Comparison of ENCODE assay signal across 8 cellular contexts in genomic region chr1:160708821-160709220, GRCh38. TPM values are rescaled to one million over a fixed set of nuclear protein-coding genes. Genes with fewer than 3 reads are reported as not detected.
DNase-seq lines count a peak whose midpoint lies in the region; ATAC-seq and TF ChIP-seq lines count a peak whose summit lies in the region.

No MANE protein-coding gene starts in this region.

- H3K4me3 Mint-ChIP-seq in WTC11, result no peak overlapping the region

- TF ChIP-seq CTCF in WTC11 (IDR thresholded peaks at IDR 0.05), result no peak

- DNase-seq in activated naive CD4-positive, alpha-beta T cell treated with Interleukin-2 at 50 U/mL for 16 hours, result peak; percentile 35
- no peak for DNase-seq in activated naive CD4-positive, alpha-beta T cell (lab: John Stamatoyannopoulos, UW)
- DNase-seq in activated CD4-positive, alpha-beta T cell treated with anti-CD3 and anti-CD28 coated beads, Interleukin-2, amount 50 U/mL, for 48 hours, result peak; percentile 33 to 43
- peak; percentile 46 for DNase-seq in stimulated activated naive CD8-positive, alpha-beta T cell treated with anti-CD3 and anti-CD28 coated beads, Interleukin-15, Interleukin-2, amounts not matched to agents 100 U/mL and 50 U/mL, for 24 hours
- no peak for DNase-seq in WTC11 (ENCODE audit: low spot score)
- no peak for DNase-seq in NCI-H526 treated with DMSO at 0.1 percent for 48 hours (lab: John Stamatoyannopoulos, UW)
- DNase-seq in T1000 (lab: John Stamatoyannopoulos, UW), result no peak

- no peak overlapping the region for H3K27ac Mint-ChIP-seq in WTC11

- no peaks in the 10 kb centered on the region for H3K27me3 Mint-ChIP-seq in WTC11 (ENCODE audit: low read depth)

- H3K36me3 Mint-ChIP-seq in WTC11, result no peaks in the 10 kb centered on the region

- peaks cover 2% of the 10 kb centered on the region for H3K4me1 Mint-ChIP-seq in WTC11

- POLR2A ChIA-PET in WTC11 (lab: Charles Lee), result no interaction called here

- ATAC-seq in HG02943 (IDR thresholded peaks at IDR 0.05; ENCODE audit: low read depth, unreplicated experiment) (peak; percentile 34), WTC11 (no peak)
- ATAC-seq in stimulated activated naive CD8-positive, alpha-beta T cell treated with anti-CD3 and anti-CD28 coated beads, Interleukin-15, Interleukin-2, amounts not matched to agents 100 U/mL and 50 U/mL, for 24 hours, result peak; percentile 40

- CTCF ChIA-PET in WTC11 (lab: Charles Lee), result no interaction called here

- no peaks in the 10 kb centered on the region for H3K9me3 Mint-ChIP-seq in WTC11

TF ChIP-seq in WTC11, 78 proteins besides CTCF, POLR2A, EP300 and RAD21 (continues in another document):
- TF ChIP-seq NFE2L1 (CRISPR knock-in tag; IDR thresholded peaks at IDR 0.05) (no peak), ZBTB21 (CRISPR knock-in tag; IDR thresholded peaks at IDR 0.05; ENCODE audit: borderline replicate concordance) (no peak), ERG (CRISPR knock-in tag; IDR thresholded peaks at IDR 0.05) (no peak), KAT7 (CRISPR knock-in tag; IDR thresholded peaks at IDR 0.05; ENCODE audit: borderline replicate concordance) (no peak), FOXP4 (CRISPR knock-in tag; IDR thresholded peaks at IDR 0.05) (no peak), ATF6 (CRISPR knock-in tag; IDR thresholded peaks at IDR 0.05) (no peak), ATF2 (CRISPR knock-in tag; IDR thresholded peaks at IDR 0.05; ENCODE audit: borderline replicate concordance, low read depth) (no peak), FOXP1 (CRISPR knock-in tag; IDR thresholded peaks at IDR 0.05; ENCODE audit: borderline replicate concordance) (no peak), GABPB1 (CRISPR knock-in tag; IDR thresholded peaks at IDR 0.05) (no peak), AR (CRISPR knock-in tag; IDR thresholded peaks at IDR 0.05) (no peak), E2F5 (CRISPR knock-in tag; IDR thresholded peaks at IDR 0.05) (no peak), EMX1 (CRISPR knock-in tag; IDR thresholded peaks at IDR 0.05) (no peak), ZNF671 (CRISPR knock-in tag; IDR thresholded peaks at IDR 0.05) (no peak), ZNF396 (CRISPR knock-in tag; IDR thresholded peaks at IDR 0.05; ENCODE audit: borderline replicate concordance) (no peak), GRHL2 (CRISPR knock-in tag; IDR thresholded peaks at IDR 0.05; ENCODE audit: insufficient replicate concordance, severe bottlenecking) (no peak), ATF1 (CRISPR knock-in tag; IDR thresholded peaks at IDR 0.05) (no peak), JUN (CRISPR knock-in tag; IDR thresholded peaks at IDR 0.05) (no peak), ZNF219 (CRISPR knock-in tag; IDR thresholded peaks at IDR 0.05; ENCODE audit: borderline replicate concordance) (no peak), CREM (CRISPR knock-in tag; IDR thresholded peaks at IDR 0.05) (no peak)

RNA-seq across cellular contexts. Expression of gene CD48, which starts 2.8 kb away (rescaled TPM):
- total RNA-seq in WTC11 (2021), result 0.37 to 0.96 TPM (median 0.66 TPM) in 3 replicates

RNA-seq across cellular contexts. Expression of gene SLAMF7, which starts 30.2 kb away (rescaled TPM):
- 0.07 to 0.15 TPM in 2 of 3 replicates, not detected in the other for total RNA-seq in WTC11 (2021)

Comparison
In these comparisons a context has a peak if more than half of its experiments do, and no peak if none do; other contexts are left out.
1. DNase-seq: peak in activated naive CD4-positive, alpha-beta T cell treated with Interleukin-2 at 50 U/mL for 16 hours (single experiment), activated CD4-positive, alpha-beta T cell treated with anti-CD3 and anti-CD28 coated beads, Interleukin-2, amount 50 U/mL, for 48 hours (2 of 2) and stimulated activated naive CD8-positive, alpha-beta T cell treated with anti-CD3 and anti-CD28 coated beads, Interleukin-15, Interleukin-2, amounts not matched to agents 100 U/mL and 50 U/mL, for 24 hours (single experiment); none in activated naive CD4-positive, alpha-beta T cell (0 of 4), WTC11 (single experiment), NCI-H526 treated with DMSO at 0.1 percent for 48 hours (single experiment) and T1000 (single experiment).